ENCODE assay signal across 23 cellular contexts in the genomic region with DNA sequence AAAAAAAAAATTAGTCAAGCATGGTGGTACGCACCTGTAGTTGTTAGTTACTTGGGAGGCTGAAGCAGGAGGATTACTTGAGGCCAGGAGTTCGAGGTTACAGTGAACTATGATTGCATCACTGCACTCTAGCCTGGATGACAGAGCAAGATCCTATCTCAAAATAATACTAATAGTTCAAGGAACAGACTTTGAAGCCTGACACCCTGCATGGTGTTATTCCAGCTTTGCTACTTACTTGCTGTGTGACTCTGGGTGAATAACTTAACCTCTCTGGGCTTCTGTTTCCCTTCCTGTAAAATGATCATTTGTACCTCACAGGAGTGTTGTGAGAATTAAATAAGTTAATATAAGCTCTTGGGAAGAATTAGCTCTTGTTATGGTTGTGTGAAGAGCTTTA. TPM values are rescaled to one million over a fixed set of nuclear protein-coding genes. Genes with fewer than 3 reads are reported as not detected.
DNase-seq lines count a peak whose midpoint lies in the region; ATAC-seq, FAIRE-seq and TF ChIP-seq lines count a peak whose summit lies in the region.
"Had no signal": no experiment of that assay in that cellular context is flagged by ENCODE, and none has a peak within 500 bp of the region (broad histone marks: within the 10 kb centered on the region; RNA-seq: fewer than 3 reads in every experiment).

No MANE protein-coding gene starts in this region.

- H3K9me3 Mint-ChIP-seq in CD4-positive, CD25-positive, alpha-beta regulatory T cell, result peaks cover 0 to 2% (median 0%) of the 10 kb centered on the region in 7 donors
- H3K9me3 Mint-ChIP-seq in naive B cell, result peaks cover 0 to 8% (median 0%) of the 10 kb centered on the region in 7 donors
- no peaks in the 10 kb centered on the region for H3K9me3 Mint-ChIP-seq in naive thymus-derived CD8-positive, alpha-beta T cell

- H3K4me3 ChIP-seq in A549 (no peak overlapping the region), K562 (no peak overlapping the region)
- H3K4me3 ChIP-seq in CD4-positive, CD25-positive, alpha-beta regulatory T cell (ENCODE audit: low read depth, low read length), result no peak overlapping the region
- H3K4me3 ChIP-seq: GM12878, GM23248 had no signal

- H3K9me3 ChIP-seq in A549 (no peaks in the 10 kb centered on the region), K562 (replicated peaks; ENCODE audit: control insufficient read depth, insufficient read depth, low read depth, low read length) (no peaks in the 10 kb centered on the region)
- H3K9me3 ChIP-seq in CD4-positive, CD25-positive, alpha-beta regulatory T cell (ENCODE audit: control insufficient read depth in 2 of 2, low read length in 2 of 2), result no peaks in the 10 kb centered on the region

- H3K4me1 ChIP-seq in A549 (peaks cover 20% of the 10 kb centered on the region), K562 (replicated peaks in 1 of 2; ENCODE audit: control insufficient read depth in 2 of 2, insufficient read depth in 2 of 2, low read length in 2 of 2) (peaks cover 11 to 27% of the 10 kb centered on the region in 2 experiments; a peak in 4 of 5 replicates)
- peaks cover 22% of the 10 kb centered on the region for H3K4me1 ChIP-seq in CD4-positive, CD25-positive, alpha-beta regulatory T cell (ENCODE audit: control insufficient read depth, insufficient read depth, low read length, poor library complexity, severe bottlenecking)

- no peak overlapping the region for H3K4me2 ChIP-seq in A549
- H3K4me2 ChIP-seq in K562 (ENCODE audit: insufficient read depth, low read length), result no peak overlapping the region
- H3K4me2 ChIP-seq: KMS-11 had no signal

- no peak for FAIRE-seq in A549 (lab: Jason Lieb, UNC)
- FAIRE-seq in K562 (lab: Jason Lieb, UNC), result peak; percentile 37
- FAIRE-seq: GM12878, H54 had no signal

- ATAC-seq in A549, result no peak
- no peak for ATAC-seq in CD4-positive, CD25-positive, alpha-beta regulatory T cell (ENCODE audit: low read depth in 2 of 2)
- ATAC-seq in K562, result no peak
- no peak for ATAC-seq in naive B cell (ENCODE audit: low read depth in 2 of 2)
- ATAC-seq in left ventricle myocardium superior, result no peak
- ATAC-seq in naive thymus-derived CD8-positive, alpha-beta T cell, result no peak
- ATAC-seq: GM12878 had no signal

- POLR2A ChIA-PET in A549 (lab: Yijun Ruan, JAX) (no interaction called here), K562 (lab: Yijun Ruan, JAX) (no interaction called here)
- POLR2A ChIA-PET in naive thymus-derived CD8-positive, alpha-beta T cell (lab: Charles Lee), result no interaction called here

- TF ChIP-seq POLR2A in A549 (IDR thresholded peaks at IDR 0.05; ENCODE audit: low read length) (no peak), K562 (conservative IDR thresholded peaks at IDR 0.05) (no peak)

- peaks cover 26% of the 10 kb centered on the region for H3K27me3 Mint-ChIP-seq in CD4-positive, CD25-positive, alpha-beta regulatory T cell
- peaks cover 6 to 13% (median 9%) of the 10 kb centered on the region in 3 donors for H3K27me3 Mint-ChIP-seq in naive B cell
- H3K27me3 Mint-ChIP-seq in naive thymus-derived CD8-positive, alpha-beta T cell, result peaks cover 0 to 10% (median 8%) of the 10 kb centered on the region in 5 donors

- no peaks in the 10 kb centered on the region for H3K79me2 ChIP-seq in K562 (ENCODE audit: control insufficient read depth, insufficient read depth, low read length)

- no peak overlapping the region for H3K9ac ChIP-seq in K562 (ENCODE audit: insufficient read depth in 1 of 2, low read depth in 2 of 2, low read length in 2 of 2)
- H3K9ac ChIP-seq: GM23248, KMS-11 had no signal

- TF ChIP-seq EP300 in A549 (IDR thresholded peaks at IDR 0.05) (no peak), K562 (IDR thresholded peaks at IDR 0.05; ENCODE audit: low read length) (no peak)

- TF ChIP-seq CTCF in A549 (IDR thresholded peaks at IDR 0.05) (no peak), K562 (IDR thresholded peaks at IDR 0.05 in 2 of 3, conservative IDR thresholded peaks at IDR 0.05 in 1 of 3; ENCODE audit: insufficient read depth in 2 of 3, low read depth in 1 of 3, low read length in 3 of 3) (no peak)

- in situ Hi-C loops in K562 (cut with MboI), result no loop called here

- H3K27me3 ChIP-seq in CD4-positive, CD25-positive, alpha-beta regulatory T cell (ENCODE audit: control insufficient read depth, insufficient read depth, low read length), result peaks cover 2% of the 10 kb centered on the region
- no peaks in the 10 kb centered on the region for H3K27me3 ChIP-seq in K562 (ENCODE audit: control insufficient read depth in 2 of 2, insufficient read depth in 2 of 2, low read length in 2 of 2)

- H3K4me3 Mint-ChIP-seq in CD4-positive, CD25-positive, alpha-beta regulatory T cell, result no peak overlapping the region
- peak overlapping the region in 1 of 8 donors; percentile 61 for H3K4me3 Mint-ChIP-seq in naive B cell
- H3K4me3 Mint-ChIP-seq in naive thymus-derived CD8-positive, alpha-beta T cell, result no peak overlapping the region
- H3K4me3 Mint-ChIP-seq: HFFc6 had no signal

- intact Hi-C loops in K562 (cut with micrococcal nuclease), result no loop called here
- intact Hi-C loops in left ventricle myocardium superior (cut with micrococcal nuclease), result no loop called here

- H3K27ac Mint-ChIP-seq in CD4-positive, CD25-positive, alpha-beta regulatory T cell, result peak overlapping the region in 2 of 3 donors; percentile 0 to 16
- peak overlapping the region in 4 of 6 donors; percentile 16 to 94 (median 70) for H3K27ac Mint-ChIP-seq in naive B cell
- peak overlapping the region in 2 of 10 donors; percentile 43 to 45 for H3K27ac Mint-ChIP-seq in naive thymus-derived CD8-positive, alpha-beta T cell
- H3K27ac Mint-ChIP-seq: HFFc6 had no signal

- DNase-seq in A549 (ENCODE audit: low read depth in 1 of 2, low spot score in 1 of 2), result no peak
- no peak for DNase-seq in CD4-positive, CD25-positive, alpha-beta regulatory T cell
- DNase-seq in K562 (ENCODE audit: extremely low read depth in 1 of 4, low spot score in 3 of 4), result no peak
- no peak for DNase-seq in naive B cell
- no peak for DNase-seq in A172 (ENCODE audit: low spot score)
- DNase-seq in NCI-H2171 treated with DMSO at 0.1 percent for 48 hours (lab: John Stamatoyannopoulos, UW), result no peak
- DNase-seq in left ventricle myocardium superior, result no peak
- DNase-seq in naive thymus-derived CD8-positive, alpha-beta T cell, result no peak
- DNase-seq: 8988T; AML-193; CD8-positive, alpha-beta memory T cell; COR-L47; DMS 273 treated with DMSO at 0.1 percent for 48 hours; DMS53; DND-41; EL; HCEC 1CT; HFFc6 had no signal

- no TSS peak for BruUV-seq in K562 (replicated peaks; lab: Mats Ljungman, UMichigan)

- H2AFZ ChIP-seq in K562 (ENCODE audit: low read depth, low read length), result no peak overlapping the region
- H2AFZ ChIP-seq: GM23248 had no signal

- H3K27ac ChIP-seq in A549 (no peak overlapping the region), K562 (ENCODE audit: extremely low read depth, low read depth, low read length) (no peak overlapping the region)
- H3K27ac ChIP-seq in CD4-positive, CD25-positive, alpha-beta regulatory T cell (ENCODE audit: insufficient read depth, low read length, poor library complexity, severe bottlenecking), result no peak overlapping the region
- H3K27ac ChIP-seq: GM23248, HL-60, KMS-11 had no signal

- no peaks in the 10 kb centered on the region for H3K36me3 ChIP-seq in CD4-positive, CD25-positive, alpha-beta regulatory T cell (ENCODE audit: control insufficient read depth, insufficient read depth, low read length)
- H3K36me3 ChIP-seq in K562 (ENCODE audit: control insufficient read depth, insufficient read depth, low read length), result no peaks in the 10 kb centered on the region

- no peaks in the 10 kb centered on the region for H3K9me1 ChIP-seq in K562 (ENCODE audit: control insufficient read depth, insufficient read depth, low read length)

- H4K20me1 ChIP-seq in K562 (replicated peaks; ENCODE audit: control insufficient read depth, insufficient read depth, low read length), result no peaks in the 10 kb centered on the region

- peaks cover 0 to 15% (median 5%) of the 10 kb centered on the region in 4 donors for H3K4me1 Mint-ChIP-seq in CD4-positive, CD25-positive, alpha-beta regulatory T cell
- H3K4me1 Mint-ChIP-seq in naive B cell, result peaks cover 25 to 41% (median 36%) of the 10 kb centered on the region in 3 donors
- peaks cover 7 to 23% (median 15%) of the 10 kb centered on the region in 4 donors for H3K4me1 Mint-ChIP-seq in naive thymus-derived CD8-positive, alpha-beta T cell

- no peaks in the 10 kb centered on the region for H3K36me3 Mint-ChIP-seq in CD4-positive, CD25-positive, alpha-beta regulatory T cell
- H3K36me3 Mint-ChIP-seq in naive B cell, result no peaks in the 10 kb centered on the region
- H3K36me3 Mint-ChIP-seq in naive thymus-derived CD8-positive, alpha-beta T cell, result no peaks in the 10 kb centered on the region

- CTCF ChIA-PET in A549 (lab: Yijun Ruan, JAX), result interaction anchor here (1.1 to 33.4 kb wide), 4 partner anchors 9 to 27 kb away, joined by 3 to 1883 read pairs (median 132); a partner anchor contains a TSS
- CTCF ChIA-PET in K562 (lab: Yijun Ruan, JAX; ENCODE audit: low intra/inter-chr PET ratio), result interaction anchor here (0.7 to 1.5 kb wide), 2 partner anchors 25 to 109 kb away, joined by 3 to 5 read pairs; no protein-coding TSS in a partner anchor

- no peak for TF ChIP-seq RAD21 in A549 (conservative IDR thresholded peaks at IDR 0.05 in 1 of 2, IDR thresholded peaks at IDR 0.05 in 1 of 2)
- no peak for TF ChIP-seq RAD21 in K562 (CRISPR knock-in tag; conservative IDR thresholded peaks at IDR 0.05 in 1 of 2, IDR thresholded peaks at IDR 0.05 in 1 of 2)

- 75% methylated on average over 2 of the region's 2 CpGs for WGBS in A549 (ENCODE audit: missing lambda C conversion rate)
- WGBS in K562 (ENCODE audit: insufficient coverage, low coverage, missing lambda C conversion rate), result 23% methylated on average over 2 of the region's 2 CpGs

RNA-seq across cellular contexts. Expression of a gene that starts 3.5 kb away (rescaled TPM):
- 27.9 and 48.8 TPM in 2 replicates for polyA plus RNA-seq in A549 (2011; rRNA removed)
- 90.2 and 102 TPM in 2 replicates for polyA plus RNA-seq in A549 (2012; cell fraction: cytosol; rRNA removed)
- polyA plus RNA-seq in A549 (2012; cell fraction: nucleus; rRNA removed), result 424 and 553 TPM in 2 replicates
- polyA plus RNA-seq in A549 (2017; fragmentation: RNase III; extraction: RNeasy Plus Mini Kit Qiagen cat#74134 plus additional on column Dnase treatment), result 0.57 to 0.65 TPM (median 0.58 TPM) in 3 replicates
- polyA minus RNA-seq in A549 (2011; rRNA and poly(A)+ RNA removed), result 82.7 and 141 TPM in 2 replicates
- 731 TPM for total RNA-seq in CD4-positive, CD25-positive, alpha-beta regulatory T cell
- polyA plus RNA-seq in CD4-positive, CD25-positive, alpha-beta regulatory T cell, result 10 to 100 TPM in 2 of 4 donors, 1 to 10 TPM in 2; 5.2 to 12.7 (median 9.6) TPM
- 2.1 and 8.8 TPM in 2 replicates for total RNA-seq in K562 (2011; cell fraction: chromatin; rRNA removed; ENCODE audit: low replicate concordance)
- 4.2 and 6.7 TPM in 2 replicates for total RNA-seq in K562 (2011; cell fraction: nucleolus; rRNA removed)
- total RNA-seq in K562 (2011; cell fraction: nucleoplasm; rRNA removed), result 3.9 and 4.5 TPM in 2 replicates
- 1.2 and 1.6 TPM in 2 replicates for total RNA-seq in K562 (2014; rRNA removed)
- total RNA-seq in K562 (2014; rRNA removed; fragmentation: Illumina TruSeq; extraction: Trizol), result 0.73 TPM in 2 replicates
- 0.18 and 0.26 TPM in 2 replicates for total RNA-seq in K562 (2015; rRNA removed; fragmentation: Illumina TruSeq; extraction: Trizol)
- total RNA-seq in K562 (2021), result 2.4 and 2.7 TPM in 2 replicates
- polyA plus RNA-seq in K562 (2011; rRNA removed), result 0.25 and 0.27 TPM in 2 replicates
- 0.32 and 0.52 TPM in 2 replicates for polyA plus RNA-seq in K562 (2011; cell fraction: cytosol; rRNA removed)
- polyA plus RNA-seq in K562 (2011; cell fraction: nucleus; rRNA removed), result 1.8 and 3.8 TPM in 2 replicates
- polyA plus RNA-seq in K562 (2012), result 0.76 and 1.3 TPM in 2 replicates
- polyA plus RNA-seq in K562 (2014; fragmentation: Illumina TruSeq; extraction: Trizol), result 1.2 and 1.4 TPM in 2 replicates
- polyA plus RNA-seq in K562 (2014; fragmentation: Nextera tagmentation; extraction: Ambion mirVana), result under 1 TPM; 0.11 to 0.30 TPM
- polyA plus RNA-seq in K562 (2014; rRNA removed), result 0.93 and 2.9 TPM in 2 replicates
- polyA minus RNA-seq in K562 (2011; rRNA and poly(A)+ RNA removed), result 0.54 and 0.77 TPM in 2 replicates
- polyA minus RNA-seq in K562 (2011; cell fraction: cytosol; rRNA and poly(A)+ RNA removed), result 0.55 and 0.76 TPM in 2 replicates
- polyA minus RNA-seq in K562 (2011; cell fraction: nucleus; rRNA and poly(A)+ RNA removed), result 2.8 and 3.6 TPM in 2 replicates
- polyA plus RNA-seq in naive B cell (ENCODE audit: low read depth in 6 of 6), result 100 to 1,000 TPM in 1 of 6 donors, 10 to 100 TPM in 5; 26.6 to 110 (median 82.1) TPM
- total RNA-seq in A172 (2014; rRNA removed; shearing (Covaris generic)), result 0.17 TPM in 1 of 2 replicates, not detected in the other
- 0.79 TPM for total RNA-seq in left ventricle myocardium superior
- total RNA-seq in naive thymus-derived CD8-positive, alpha-beta T cell, result 1 to 10 TPM; 3.5 TPM
- 10 to 100 TPM; 10.2 to 11.4 (median 11.0) TPM for polyA plus RNA-seq in naive thymus-derived CD8-positive, alpha-beta T cell

RNA-seq across cellular contexts. Expression of a gene that starts 32.6 kb away (rescaled TPM):
- polyA plus RNA-seq in A549 (2011; rRNA removed) (4.7 and 5.3 TPM in 2 replicates), A549 (2017; fragmentation: RNase III; extraction: RNeasy Plus Mini Kit Qiagen cat#74134 plus additional on column Dnase treatment) (6.3 to 9.0 TPM (median 8.1 TPM) in 3 replicates), K562 (2011; rRNA removed) (14.1 and 23.1 TPM in 2 replicates), K562 (2014; fragmentation: Illumina TruSeq; extraction: Trizol) (18.6 and 23.7 TPM in 2 replicates), K562 (2014; fragmentation: Nextera tagmentation; extraction: Ambion mirVana) (under 1 TPM; 0.53 to 0.69 TPM), K562 (2014; rRNA removed) (12.3 and 18.7 TPM in 2 replicates), naive B cell (ENCODE audit: low read depth in 6 of 6) (under 1 TPM in 3 of 6 donors, not detected in 3; 0.28 to 0.58 (median 0.47) TPM)
- 4.7 and 7.4 TPM in 2 replicates for polyA plus RNA-seq in A549 (2012; cell fraction: cytosol; rRNA removed)
- polyA plus RNA-seq in A549 (2012; cell fraction: nucleus; rRNA removed), result 5.4 and 5.8 TPM in 2 replicates
- polyA minus RNA-seq in A549 (2011; rRNA and poly(A)+ RNA removed), result 6.7 and 10.8 TPM in 2 replicates
- 1.5 TPM for total RNA-seq in CD4-positive, CD25-positive, alpha-beta regulatory T cell
- under 1 TPM; 0.09 to 0.88 (median 0.28) TPM for polyA plus RNA-seq in CD4-positive, CD25-positive, alpha-beta regulatory T cell
- 9.6 and 30.7 TPM in 2 replicates for total RNA-seq in K562 (2011; cell fraction: chromatin; rRNA removed; ENCODE audit: low replicate concordance)
- 33.3 and 36.9 TPM in 2 replicates for total RNA-seq in K562 (2011; cell fraction: nucleolus; rRNA removed)
- total RNA-seq in K562 (2011; cell fraction: nucleoplasm; rRNA removed), result 17.6 and 21.3 TPM in 2 replicates
- total RNA-seq in K562 (2014; rRNA removed) (9.3 and 20.1 TPM in 2 replicates), K562 (2014; rRNA removed; fragmentation: Illumina TruSeq; extraction: Trizol) (6.9 and 7.2 TPM in 2 replicates), K562 (2015; rRNA removed; fragmentation: Illumina TruSeq; extraction: Trizol) (7.2 and 8.3 TPM in 2 replicates), K562 (2021) (21.4 and 24.3 TPM in 2 replicates), left ventricle myocardium superior (29.8 TPM)
- polyA plus RNA-seq in K562 (2011; cell fraction: cytosol; rRNA removed), result 28.2 and 40.0 TPM in 2 replicates
- 19.8 and 28.9 TPM in 2 replicates for polyA plus RNA-seq in K562 (2011; cell fraction: nucleus; rRNA removed)
- polyA plus RNA-seq in K562 (2012), result 30.4 and 54.3 TPM in 2 replicates
- polyA minus RNA-seq in K562 (2011; rRNA and poly(A)+ RNA removed), result 7.4 and 8.3 TPM in 2 replicates
- polyA minus RNA-seq in K562 (2011; cell fraction: cytosol; rRNA and poly(A)+ RNA removed), result 20.7 and 22.8 TPM in 2 replicates
- polyA minus RNA-seq in K562 (2011; cell fraction: nucleus; rRNA and poly(A)+ RNA removed), result 9.0 and 16.4 TPM in 2 replicates
- 3.4 and 7.7 TPM in 2 replicates for total RNA-seq in A172 (2014; rRNA removed; shearing (Covaris generic))
- total RNA-seq in naive thymus-derived CD8-positive, alpha-beta T cell, result 1 to 10 TPM; 1.0 to 1.8 TPM
- under 1 TPM in 2 of 3 donors, not detected in 1; 0.27 to 0.41 TPM for polyA plus RNA-seq in naive thymus-derived CD8-positive, alpha-beta T cell

RNA-seq across cellular contexts. Expression of a gene that starts 34.0 kb away (rescaled TPM):
- polyA plus RNA-seq in A549 (2011; rRNA removed), result 9.2 and 9.8 TPM in 2 replicates
- 8.9 and 11.1 TPM in 2 replicates for polyA plus RNA-seq in A549 (2012; cell fraction: cytosol; rRNA removed)
- polyA plus RNA-seq in A549 (2012; cell fraction: nucleus; rRNA removed), result 6.6 TPM in 2 replicates
- polyA plus RNA-seq in A549 (2017; fragmentation: RNase III; extraction: RNeasy Plus Mini Kit Qiagen cat#74134 plus additional on column Dnase treatment), result 6.6 to 11.2 TPM (median 10.5 TPM) in 3 replicates
- 1.2 and 1.5 TPM in 2 replicates for polyA minus RNA-seq in A549 (2011; rRNA and poly(A)+ RNA removed)
- 2.3 TPM for total RNA-seq in CD4-positive, CD25-positive, alpha-beta regulatory T cell
- 1 to 10 TPM; 2.5 to 6.7 (median 3.7) TPM for polyA plus RNA-seq in CD4-positive, CD25-positive, alpha-beta regulatory T cell
- total RNA-seq in K562 (2011; cell fraction: chromatin; rRNA removed; ENCODE audit: low replicate concordance), result 2.8 and 3.4 TPM in 2 replicates
- 3.5 and 5.0 TPM in 2 replicates for total RNA-seq in K562 (2011; cell fraction: nucleolus; rRNA removed)
- 2.3 and 3.4 TPM in 2 replicates for total RNA-seq in K562 (2011; cell fraction: nucleoplasm; rRNA removed)
- 6.2 and 8.7 TPM in 2 replicates for total RNA-seq in K562 (2014; rRNA removed)
- total RNA-seq in K562 (2014; rRNA removed; fragmentation: Illumina TruSeq; extraction: Trizol), result 5.4 and 6.1 TPM in 2 replicates
- total RNA-seq in K562 (2015; rRNA removed; fragmentation: Illumina TruSeq; extraction: Trizol), result 6.0 and 6.5 TPM in 2 replicates
- 6.4 and 7.6 TPM in 2 replicates for total RNA-seq in K562 (2021)
- polyA plus RNA-seq in K562 (2011; rRNA removed), result 4.5 and 7.8 TPM in 2 replicates
- polyA plus RNA-seq in K562 (2011; cell fraction: cytosol; rRNA removed), result 7.5 and 9.8 TPM in 2 replicates
- polyA plus RNA-seq in K562 (2011; cell fraction: nucleus; rRNA removed), result 7.9 and 8.8 TPM in 2 replicates
- 9.6 and 13.5 TPM in 2 replicates for polyA plus RNA-seq in K562 (2012)
- 8.5 and 10.4 TPM in 2 replicates for polyA plus RNA-seq in K562 (2014; fragmentation: Illumina TruSeq; extraction: Trizol)
- polyA plus RNA-seq in K562 (2014; fragmentation: Nextera tagmentation; extraction: Ambion mirVana), result 10 to 100 TPM; 13.0 to 15.6 TPM
- polyA plus RNA-seq in K562 (2014; rRNA removed), result 14.0 and 15.7 TPM in 2 replicates
- 1.2 and 1.8 TPM in 2 replicates for polyA minus RNA-seq in K562 (2011; rRNA and poly(A)+ RNA removed)
- polyA minus RNA-seq in K562 (2011; cell fraction: cytosol; rRNA and poly(A)+ RNA removed), result 1.1 and 1.3 TPM in 2 replicates
- polyA minus RNA-seq in K562 (2011; cell fraction: nucleus; rRNA and poly(A)+ RNA removed), result 1.5 and 1.8 TPM in 2 replicates
- 1 to 10 TPM; 1.6 to 3.4 (median 2.4) TPM for polyA plus RNA-seq in naive B cell (ENCODE audit: low read depth in 6 of 6)
- total RNA-seq in A172 (2014; rRNA removed; shearing (Covaris generic)), result 0.31 and 3.6 TPM in 2 replicates
- 0.57 TPM for total RNA-seq in left ventricle myocardium superior
- 10 to 100 TPM; 12.4 to 15.6 TPM for total RNA-seq in naive thymus-derived CD8-positive, alpha-beta T cell
- polyA plus RNA-seq in naive thymus-derived CD8-positive, alpha-beta T cell, result 1 to 10 TPM; 7.2 to 8.7 (median 7.7) TPM

RNA-seq across cellular contexts. Expression of a gene that starts 40.6 kb away (rescaled TPM):
- polyA plus RNA-seq in A549 (2011; rRNA removed) (81.7 and 109 TPM in 2 replicates), A549 (2017; fragmentation: RNase III; extraction: RNeasy Plus Mini Kit Qiagen cat#74134 plus additional on column Dnase treatment) (89.7 to 97.6 TPM (median 93.0 TPM) in 3 replicates), K562 (2011; rRNA removed) (60.0 and 67.5 TPM in 2 replicates), K562 (2014; fragmentation: Illumina TruSeq; extraction: Trizol) (70.3 and 86.8 TPM in 2 replicates), K562 (2014; fragmentation: Nextera tagmentation; extraction: Ambion mirVana) (10 to 100 TPM in 1 of 2 experiments, 1 to 10 TPM in 1; 9.3 to 17.0 TPM), K562 (2014; rRNA removed) (92.6 and 95.8 TPM in 2 replicates), naive B cell (ENCODE audit: low read depth in 6 of 6) (10 to 100 TPM; 40.0 to 91.4 (median 46.2) TPM)
- 165 and 195 TPM in 2 replicates for polyA plus RNA-seq in A549 (2012; cell fraction: cytosol; rRNA removed)
- polyA plus RNA-seq in A549 (2012; cell fraction: nucleus; rRNA removed), result 178 and 201 TPM in 2 replicates
- 175 and 210 TPM in 2 replicates for polyA minus RNA-seq in A549 (2011; rRNA and poly(A)+ RNA removed)
- total RNA-seq in CD4-positive, CD25-positive, alpha-beta regulatory T cell, result 30.5 TPM
- polyA plus RNA-seq in CD4-positive, CD25-positive, alpha-beta regulatory T cell, result 10 to 100 TPM; 25.9 to 28.7 (median 26.3) TPM
- total RNA-seq in K562 (2011; cell fraction: chromatin; rRNA removed; ENCODE audit: low replicate concordance), result 39.0 and 101 TPM in 2 replicates
- total RNA-seq in K562 (2011; cell fraction: nucleolus; rRNA removed), result 64.0 and 74.7 TPM in 2 replicates
- total RNA-seq in K562 (2011; cell fraction: nucleoplasm; rRNA removed), result 56.7 and 74.6 TPM in 2 replicates
- total RNA-seq in K562 (2014; rRNA removed) (87.1 and 89.4 TPM in 2 replicates), K562 (2014; rRNA removed; fragmentation: Illumina TruSeq; extraction: Trizol) (31.1 and 37.7 TPM in 2 replicates), K562 (2015; rRNA removed; fragmentation: Illumina TruSeq; extraction: Trizol) (49.9 and 57.3 TPM in 2 replicates), K562 (2021) (75.1 and 75.5 TPM in 2 replicates), left ventricle myocardium superior (150 TPM)
- 85.4 and 165 TPM in 2 replicates for polyA plus RNA-seq in K562 (2011; cell fraction: cytosol; rRNA removed)
- 90.3 and 164 TPM in 2 replicates for polyA plus RNA-seq in K562 (2011; cell fraction: nucleus; rRNA removed)
- 61.5 and 139 TPM in 2 replicates for polyA plus RNA-seq in K562 (2012)
- 19.6 and 33.4 TPM in 2 replicates for polyA minus RNA-seq in K562 (2011; rRNA and poly(A)+ RNA removed)
- 57.8 and 74.6 TPM in 2 replicates for polyA minus RNA-seq in K562 (2011; cell fraction: cytosol; rRNA and poly(A)+ RNA removed)
- 37.8 and 41.3 TPM in 2 replicates for polyA minus RNA-seq in K562 (2011; cell fraction: nucleus; rRNA and poly(A)+ RNA removed)
- 45.5 and 60.2 TPM in 2 replicates for total RNA-seq in A172 (2014; rRNA removed; shearing (Covaris generic))
- 10 to 100 TPM; 59.2 to 61.0 TPM for total RNA-seq in naive thymus-derived CD8-positive, alpha-beta T cell
- polyA plus RNA-seq in naive thymus-derived CD8-positive, alpha-beta T cell, result 10 to 100 TPM; 32.2 to 38.6 (median 33.7) TPM

RNA-seq across cellular contexts. Expression of a gene that starts 43.0 kb away (rescaled TPM):
- polyA plus RNA-seq in A549 (2011; rRNA removed), result 59.1 and 64.5 TPM in 2 replicates
- 58.8 and 103 TPM in 2 replicates for polyA plus RNA-seq in A549 (2012; cell fraction: cytosol; rRNA removed)
- 93.7 and 118 TPM in 2 replicates for polyA plus RNA-seq in A549 (2012; cell fraction: nucleus; rRNA removed)
- 83.8 to 94.6 TPM (median 94.3 TPM) in 3 replicates for polyA plus RNA-seq in A549 (2017; fragmentation: RNase III; extraction: RNeasy Plus Mini Kit Qiagen cat#74134 plus additional on column Dnase treatment)
- 72.4 and 90.8 TPM in 2 replicates for polyA minus RNA-seq in A549 (2011; rRNA and poly(A)+ RNA removed)
- total RNA-seq in CD4-positive, CD25-positive, alpha-beta regulatory T cell, result 115 TPM
- polyA plus RNA-seq in CD4-positive, CD25-positive, alpha-beta regulatory T cell, result 10 to 100 TPM; 40.3 to 53.2 (median 50.4) TPM
- 123 and 279 TPM in 2 replicates for total RNA-seq in K562 (2011; cell fraction: chromatin; rRNA removed; ENCODE audit: low replicate concordance)
- total RNA-seq in K562 (2011; cell fraction: nucleolus; rRNA removed), result 127 and 148 TPM in 2 replicates
- 106 and 127 TPM in 2 replicates for total RNA-seq in K562 (2011; cell fraction: nucleoplasm; rRNA removed)
- total RNA-seq in K562 (2014; rRNA removed), result 207 and 522 TPM in 2 replicates
- total RNA-seq in K562 (2014; rRNA removed; fragmentation: Illumina TruSeq; extraction: Trizol), result 98.6 and 104 TPM in 2 replicates
- total RNA-seq in K562 (2015; rRNA removed; fragmentation: Illumina TruSeq; extraction: Trizol), result 112 and 114 TPM in 2 replicates
- 248 and 261 TPM in 2 replicates for total RNA-seq in K562 (2021)
- 92.0 and 102 TPM in 2 replicates for polyA plus RNA-seq in K562 (2011; rRNA removed)
- 80.7 and 337 TPM in 2 replicates for polyA plus RNA-seq in K562 (2011; cell fraction: cytosol; rRNA removed)
- 119 and 149 TPM in 2 replicates for polyA plus RNA-seq in K562 (2011; cell fraction: nucleus; rRNA removed)
- 109 and 183 TPM in 2 replicates for polyA plus RNA-seq in K562 (2012)
- polyA plus RNA-seq in K562 (2014; fragmentation: Illumina TruSeq; extraction: Trizol), result 169 and 182 TPM in 2 replicates
- 10 to 100 TPM; 16.7 to 22.6 TPM for polyA plus RNA-seq in K562 (2014; fragmentation: Nextera tagmentation; extraction: Ambion mirVana)
- polyA plus RNA-seq in K562 (2014; rRNA removed), result 148 and 251 TPM in 2 replicates
- polyA minus RNA-seq in K562 (2011; rRNA and poly(A)+ RNA removed), result 55.1 and 66.5 TPM in 2 replicates
- 131 and 134 TPM in 2 replicates for polyA minus RNA-seq in K562 (2011; cell fraction: cytosol; rRNA and poly(A)+ RNA removed)
- polyA minus RNA-seq in K562 (2011; cell fraction: nucleus; rRNA and poly(A)+ RNA removed), result 72.3 and 93.4 TPM in 2 replicates
- 10 to 100 TPM; 51.5 to 87.2 (median 64.3) TPM for polyA plus RNA-seq in naive B cell (ENCODE audit: low read depth in 6 of 6)
- total RNA-seq in A172 (2014; rRNA removed; shearing (Covaris generic)), result 54.7 and 64.6 TPM in 2 replicates
- total RNA-seq in left ventricle myocardium superior, result 43.3 TPM
- total RNA-seq in naive thymus-derived CD8-positive, alpha-beta T cell, result 10 to 100 TPM; 72.0 to 72.1 TPM
- polyA plus RNA-seq in naive thymus-derived CD8-positive, alpha-beta T cell, result 10 to 100 TPM; 39.9 to 49.6 (median 49.0) TPM

Comparison
In these comparisons a context has a peak if more than half of its experiments do, and no peak if none do; other contexts are left out.
1. RNA of a gene that starts 3.5 kb away (total RNA-seq): 731 TPM in CD4-positive, CD25-positive, alpha-beta regulatory T cell (single experiment); 3.5 TPM in naive thymus-derived CD8-positive, alpha-beta T cell, 0.18 to 8.8 TPM in K562, 0.79 TPM in left ventricle myocardium superior (single experiment) and 0.17 TPM in A172; every median in the first group is over 10 times any median in the second.